31 cellular contexts compared by ENCODE assay signal in genomic region chr22:20135846-20136602, GRCh38. TPM values are rescaled to one million over a fixed set of nuclear protein-coding genes. Genes with fewer than 3 reads are reported as not detected.
DNase-seq lines count a peak whose midpoint lies in the region; ATAC-seq and TF ChIP-seq lines count a peak whose summit lies in the region.
"Had no signal": no experiment of that assay in that cellular context is flagged by ENCODE, and none has a peak within 500 bp of the region (broad histone marks: within the 10 kb centered on the region; RNA-seq: fewer than 3 reads in every experiment).

No MANE protein-coding gene starts in this region.

- peak overlapping the region; percentile 14 for H3K9ac ChIP-seq in HUES6 (ENCODE audit: low read length)
- peak overlapping the region; percentile 51 to 68 (median 53) for H3K9ac ChIP-seq in skeletal muscle tissue (ENCODE audit: low read depth in 1 of 3, low read length in 3 of 3)

- no peaks in the 10 kb centered on the region for H3K9me3 Mint-ChIP-seq in CD4-positive, CD25-positive, alpha-beta regulatory T cell
- H3K9me3 Mint-ChIP-seq in brain, result no peaks in the 10 kb centered on the region
- H3K9me3 Mint-ChIP-seq: activated CD4-positive, alpha-beta memory T cell treated with anti-CD3 and anti-CD28 coated beads for 36 hours; activated naive CD4-positive, alpha-beta T cell treated with anti-CD3 and anti-CD28 coated beads, Interleukin-2, amount 50 U/mL, for 24 hours; activated T-helper 17 cell treated with anti-CD3 and anti-CD28 coated beads, Interleukin-2, amount 50 U/mL, for 72 hours; dendritic cell treated with granulocyte-macrophage colony-stimulating factor and Interleukin-4, amounts not matched to agents 40 ng/mL and 50 ng/mL, for 4 days; HFFc6; naive thymus-derived CD4-positive, alpha-beta T cell had no signal

- TF ChIP-seq POLR2A in gastroesophageal sphincter (IDR thresholded peaks at IDR 0.05), result no peak

- TF ChIP-seq EP300 in gastroesophageal sphincter (IDR thresholded peaks at IDR 0.05), result no peak

- H3K36me3 ChIP-seq in CD4-positive, CD25-positive, alpha-beta regulatory T cell (ENCODE audit: control insufficient read depth, insufficient read depth, low read length), result no peaks in the 10 kb centered on the region
- peaks cover 10% of the 10 kb centered on the region for H3K36me3 ChIP-seq in HUES6 (ENCODE audit: control insufficient read depth, insufficient read depth, low read length)
- peaks cover 5 to 10% (median 6%) of the 10 kb centered on the region in 3 donors for H3K36me3 ChIP-seq in skeletal muscle tissue (ENCODE audit: control insufficient read depth in 3 of 3, insufficient read depth in 3 of 3, low read length in 3 of 3)
- H3K36me3 ChIP-seq in gastroesophageal sphincter, result peaks cover 0 to 21% of the 10 kb centered on the region in 2 donors
- H3K36me3 ChIP-seq: transverse colon had no signal

- 68% methylated on average over 5 of the region's 22 CpGs; no CpG with 5 or more reads in 1 of the 2 donors for WGBS in gastroesophageal sphincter (ENCODE audit: low coverage in 1 of 2), 2 donors

- H3K27me3 ChIP-seq in CD4-positive, CD25-positive, alpha-beta regulatory T cell (ENCODE audit: control insufficient read depth, insufficient read depth, low read length), result no peaks in the 10 kb centered on the region
- no peaks in the 10 kb centered on the region for H3K27me3 ChIP-seq in HUES6 (ENCODE audit: control insufficient read depth, insufficient read depth, low read length)
- no peaks in the 10 kb centered on the region for H3K27me3 ChIP-seq in skeletal muscle tissue (ENCODE audit: control insufficient read depth in 3 of 3, insufficient read depth in 3 of 3, low read length in 3 of 3)
- H3K27me3 ChIP-seq in gastroesophageal sphincter, result no peaks in the 10 kb centered on the region
- H3K27me3 ChIP-seq: stomach, transverse colon had no signal

- no peak for DNase-seq in CD4-positive, CD25-positive, alpha-beta regulatory T cell
- DNase-seq in epidermal melanocyte (ENCODE audit: insufficient read length, low spot score) (no peak), NCI-H345 (lab: John Stamatoyannopoulos, UW) (no peak)
- DNase-seq: activated CD4-positive, alpha-beta memory T cell treated with anti-CD3 and anti-CD28 coated beads for 36 hours; activated CD8-positive, alpha-beta memory T cell treated with anti-CD3 and anti-CD28 coated beads, Interleukin-2, amount 50 U/mL, for 48 hours; aorta; C1 segment of cervical spinal cord; caudate nucleus; HFFc6; midbrain; MV-4-11; naive thymus-derived CD4-positive, alpha-beta T cell; NCI-H187; NCI-H2171; NCI-H524 treated with DMSO at 0.1 percent for 48 hours; NK-92 treated with Interleukin-12 subunit alpha and Interleukin-12 subunit beta, amount 100 ng/mL, for 24 hours; stomach; transverse colon had no signal

- H3K4me3 ChIP-seq in CD4-positive, CD25-positive, alpha-beta regulatory T cell (ENCODE audit: low read depth, low read length), result no peak overlapping the region
- H3K4me3 ChIP-seq in HUES6 (ENCODE audit: low read depth, low read length) (no peak overlapping the region), skeletal muscle tissue (ENCODE audit: low read length in 3 of 3) (peak overlapping the region in 2 of 3 donors; percentile 32 to 49), gastroesophageal sphincter (no peak overlapping the region)
- H3K4me3 ChIP-seq: GM12878, stomach, transverse colon had no signal

- H3K4me1 Mint-ChIP-seq in CD4-positive, CD25-positive, alpha-beta regulatory T cell, result peaks cover 0 to 53% (median 16%) of the 10 kb centered on the region in 4 donors
- H3K4me1 Mint-ChIP-seq in brain, result peaks cover 51% of the 10 kb centered on the region
- H3K4me1 Mint-ChIP-seq: activated T-helper 17 cell treated with anti-CD3 and anti-CD28 coated beads, Interleukin-2, amount 50 U/mL, for 72 hours had no signal

- peak overlapping the region in 3 of 4 donors; percentile 61 to 83 (median 79) for H3K4me3 Mint-ChIP-seq in CD4-positive, CD25-positive, alpha-beta regulatory T cell
- H3K4me3 Mint-ChIP-seq in brain, result peak overlapping the region in 4 of 5 experiments; percentile 22 to 52 (median 42)
- H3K4me3 Mint-ChIP-seq: activated CD4-positive, alpha-beta memory T cell treated with anti-CD3 and anti-CD28 coated beads for 36 hours; activated naive CD4-positive, alpha-beta T cell treated with anti-CD3 and anti-CD28 coated beads, Interleukin-2, amount 50 U/mL, for 24 hours; activated T-helper 17 cell treated with anti-CD3 and anti-CD28 coated beads, Interleukin-2, amount 50 U/mL, for 72 hours; dendritic cell treated with granulocyte-macrophage colony-stimulating factor and Interleukin-4, amounts not matched to agents 40 ng/mL and 50 ng/mL, for 4 days; HFFc6 had no signal

- H3K36me3 Mint-ChIP-seq in CD4-positive, CD25-positive, alpha-beta regulatory T cell, result no peaks in the 10 kb centered on the region
- peaks cover 3% of the 10 kb centered on the region for H3K36me3 Mint-ChIP-seq in brain
- H3K36me3 Mint-ChIP-seq: activated CD4-positive, alpha-beta memory T cell treated with anti-CD3 and anti-CD28 coated beads for 36 hours; activated naive CD4-positive, alpha-beta T cell treated with anti-CD3 and anti-CD28 coated beads, Interleukin-2, amount 50 U/mL, for 24 hours had no signal

- H3K9me3 ChIP-seq in CD4-positive, CD25-positive, alpha-beta regulatory T cell (ENCODE audit: control insufficient read depth in 2 of 2, low read length in 2 of 2), result no peaks in the 10 kb centered on the region
- H3K9me3 ChIP-seq in HUES6 (ENCODE audit: control insufficient read depth, insufficient read depth, low read depth, low read length) (no peaks in the 10 kb centered on the region), skeletal muscle tissue (ENCODE audit: control insufficient read depth in 3 of 3, low read length in 3 of 3) (no peaks in the 10 kb centered on the region), gastroesophageal sphincter (no peaks in the 10 kb centered on the region)
- H3K9me3 ChIP-seq: stomach, transverse colon had no signal

- H3K27ac ChIP-seq in CD4-positive, CD25-positive, alpha-beta regulatory T cell (ENCODE audit: insufficient read depth, low read length, poor library complexity, severe bottlenecking), result no peak overlapping the region
- H3K27ac ChIP-seq in HUES6 (ENCODE audit: low read depth, low read length) (no peak overlapping the region), skeletal muscle tissue (ENCODE audit: low read depth, low read length) (no peak overlapping the region), gastroesophageal sphincter (peak overlapping the region in 1 of 4 donors; percentile 51)
- H3K27ac ChIP-seq: HL-60, transverse colon had no signal

- peak overlapping the region in 1 of 3 donors; percentile 87 for H3K27ac Mint-ChIP-seq in CD4-positive, CD25-positive, alpha-beta regulatory T cell
- H3K27ac Mint-ChIP-seq in brain, result peak overlapping the region in 3 of 5 experiments; percentile 83 to 90 (median 86)
- H3K27ac Mint-ChIP-seq: activated CD4-positive, alpha-beta memory T cell treated with anti-CD3 and anti-CD28 coated beads for 36 hours; activated naive CD4-positive, alpha-beta T cell treated with anti-CD3 and anti-CD28 coated beads, Interleukin-2, amount 50 U/mL, for 24 hours; activated T-helper 17 cell treated with anti-CD3 and anti-CD28 coated beads, Interleukin-2, amount 50 U/mL, for 72 hours; dendritic cell treated with granulocyte-macrophage colony-stimulating factor and Interleukin-4, amounts not matched to agents 40 ng/mL and 50 ng/mL, for 4 days; HFFc6 had no signal

- TF ChIP-seq CTCF in brain (conservative IDR thresholded peaks at IDR 0.05) (no peak), gastroesophageal sphincter (IDR thresholded peaks at IDR 0.05) (no peak)

- H3K4me1 ChIP-seq in CD4-positive, CD25-positive, alpha-beta regulatory T cell (ENCODE audit: control insufficient read depth, insufficient read depth, low read length, poor library complexity, severe bottlenecking), result peaks cover 25% of the 10 kb centered on the region
- H3K4me1 ChIP-seq in HUES6 (ENCODE audit: control insufficient read depth, insufficient read depth, low read length), result peaks cover 5% of the 10 kb centered on the region
- H3K4me1 ChIP-seq in skeletal muscle tissue (ENCODE audit: control insufficient read depth in 3 of 3, insufficient read depth in 3 of 3, low read length in 3 of 3), result peaks cover 54 to 65% (median 62%) of the 10 kb centered on the region in 3 donors
- peaks cover 4 to 68% (median 52%) of the 10 kb centered on the region in 3 donors for H3K4me1 ChIP-seq in gastroesophageal sphincter

- no peak for ATAC-seq in CD4-positive, CD25-positive, alpha-beta regulatory T cell (ENCODE audit: low read depth in 2 of 2)
- ATAC-seq in gastroesophageal sphincter, result no peak
- ATAC-seq: activated CD4-positive, CD25-positive, alpha-beta regulatory T cell treated with anti-CD3 and anti-CD28 coated beads, Interleukin-2, amount 50 U/mL, for 24 hours; activated T-helper 17 cell treated with anti-CD3 and anti-CD28 coated beads, Interleukin-2, amount 50 U/mL, for 72 hours; GM12878; HepG2; naive thymus-derived CD4-positive, alpha-beta T cell; Panc1 had no signal

- H3K27me3 Mint-ChIP-seq in CD4-positive, CD25-positive, alpha-beta regulatory T cell, result no peaks in the 10 kb centered on the region
- H3K27me3 Mint-ChIP-seq in brain, result no peaks in the 10 kb centered on the region
- H3K27me3 Mint-ChIP-seq: activated CD4-positive, alpha-beta memory T cell treated with anti-CD3 and anti-CD28 coated beads for 36 hours; activated naive CD4-positive, alpha-beta T cell treated with anti-CD3 and anti-CD28 coated beads, Interleukin-2, amount 50 U/mL, for 24 hours; activated T-helper 17 cell treated with anti-CD3 and anti-CD28 coated beads, Interleukin-2, amount 50 U/mL, for 72 hours; dendritic cell treated with granulocyte-macrophage colony-stimulating factor and Interleukin-4, amounts not matched to agents 40 ng/mL and 50 ng/mL, for 4 days; naive thymus-derived CD4-positive, alpha-beta T cell had no signal

RNA-seq across cellular contexts. Expression of gene ZDHHC8, which starts 4.4 kb away (rescaled TPM):
- 76.7 TPM for total RNA-seq in CD4-positive, CD25-positive, alpha-beta regulatory T cell
- polyA plus RNA-seq in CD4-positive, CD25-positive, alpha-beta regulatory T cell, result 1 to 10 TPM; 1.2 to 4.3 (median 1.6) TPM
- 33.7 TPM for polyA plus RNA-seq in brain (ENCODE audit: insufficient read depth, low read depth, low replicate concordance)
- total RNA-seq in skeletal muscle tissue (3.1 TPM), gastroesophageal sphincter (10 to 100 TPM; 11.8 to 27.8 (median 16.4) TPM)

RNA-seq across cellular contexts. Expression of gene CCDC188, which starts 14.8 kb away (rescaled TPM):
- 0.44 TPM for total RNA-seq in CD4-positive, CD25-positive, alpha-beta regulatory T cell
- not detected for polyA plus RNA-seq in CD4-positive, CD25-positive, alpha-beta regulatory T cell
- polyA plus RNA-seq in brain (ENCODE audit: insufficient read depth, low read depth, low replicate concordance), result 1.6 TPM
- not detected for total RNA-seq in skeletal muscle tissue
- not detected for total RNA-seq in gastroesophageal sphincter
- total RNA-seq: GM12878; HepG2; liver; naive thymus-derived CD4-positive, alpha-beta T cell had no signal
- polyA plus RNA-seq: aorta; GM12878; HepG2; liver; naive thymus-derived CD4-positive, alpha-beta T cell had no signal

RNA-seq across cellular contexts. Expression of gene TRMT2A, which starts 19.0 kb away (rescaled TPM):
- 75.2 TPM for total RNA-seq in CD4-positive, CD25-positive, alpha-beta regulatory T cell
- 10 to 100 TPM; 24.5 to 30.2 (median 28.1) TPM for polyA plus RNA-seq in CD4-positive, CD25-positive, alpha-beta regulatory T cell
- polyA plus RNA-seq in brain (ENCODE audit: insufficient read depth, low read depth, low replicate concordance), result 31.3 TPM
- total RNA-seq in skeletal muscle tissue (31.8 TPM), gastroesophageal sphincter (10 to 100 TPM; 24.1 to 57.0 (median 36.3) TPM)

RNA-seq across cellular contexts. Expression of gene RANBP1, which starts 20.1 kb away (rescaled TPM):
- total RNA-seq in CD4-positive, CD25-positive, alpha-beta regulatory T cell, result 67.2 TPM
- 10 to 100 TPM; 80.7 to 93.9 (median 90.2) TPM for polyA plus RNA-seq in CD4-positive, CD25-positive, alpha-beta regulatory T cell
- polyA plus RNA-seq in brain (ENCODE audit: insufficient read depth, low read depth, low replicate concordance), result 197 TPM
- total RNA-seq in skeletal muscle tissue (85.1 TPM), gastroesophageal sphincter (100 to 1,000 TPM; 115 to 162 (median 158) TPM)

RNA-seq across cellular contexts. Expression of gene DGCR8, which starts 56.0 kb away (rescaled TPM):
- 41.1 TPM for total RNA-seq in CD4-positive, CD25-positive, alpha-beta regulatory T cell
- polyA plus RNA-seq in CD4-positive, CD25-positive, alpha-beta regulatory T cell, result 1 to 10 TPM; 2.7 to 6.6 (median 4.5) TPM
- 18.9 TPM for polyA plus RNA-seq in brain (ENCODE audit: insufficient read depth, low read depth, low replicate concordance)
- total RNA-seq in skeletal muscle tissue (38.1 TPM), gastroesophageal sphincter (10 to 100 TPM; 16.9 to 27.6 (median 25.5) TPM)

Comparison
In these comparisons a context has a peak if more than half of its experiments do, and no peak if none do; other contexts are left out.
1. H3K4me3 ChIP-seq: peak in skeletal muscle tissue (2 of 3); none in CD4-positive, CD25-positive, alpha-beta regulatory T cell (single experiment), HUES6 (single experiment) and gastroesophageal sphincter (0 of 2).